In the genomic region with DNA sequence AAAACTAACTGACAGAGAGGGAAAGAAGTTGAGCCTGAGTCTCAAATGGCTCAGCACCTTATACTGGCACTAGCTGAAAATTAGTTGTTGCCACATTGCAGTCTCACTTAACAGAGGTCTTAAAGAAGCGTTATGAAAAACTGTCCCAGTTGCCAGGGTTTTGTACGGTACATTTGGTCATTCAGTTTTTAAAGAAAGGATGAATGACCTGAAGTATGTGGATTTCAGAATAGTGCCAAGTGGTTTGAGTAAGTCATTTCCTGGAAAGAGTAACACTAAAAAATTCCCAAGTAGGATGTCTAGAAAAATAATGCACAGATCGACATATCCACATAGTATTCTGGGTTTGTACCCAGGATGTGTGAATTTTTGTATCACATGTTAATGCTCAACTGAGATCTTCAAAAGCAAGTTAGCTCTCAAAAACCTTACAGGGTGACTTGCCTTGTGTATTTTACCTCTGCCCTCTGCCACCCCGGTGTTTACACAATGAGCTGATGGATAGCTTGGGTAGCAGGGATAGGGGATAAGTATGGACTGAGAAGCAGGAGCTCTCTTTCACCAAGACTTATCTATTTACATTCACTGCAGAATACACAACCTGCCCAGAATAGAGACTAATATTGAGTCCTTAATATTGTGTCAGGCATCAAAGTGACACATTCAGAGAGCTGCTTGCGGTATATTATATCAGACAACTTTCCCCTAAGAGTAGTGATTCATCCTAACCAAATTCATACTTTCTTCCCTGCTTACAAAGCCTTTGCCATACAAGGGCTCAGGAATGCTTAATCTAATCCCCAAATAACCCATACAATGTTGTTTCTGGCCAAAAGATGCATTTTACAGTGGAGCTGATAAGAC, we compare ENCODE assay signal across 18 cellular contexts.
DNase-seq lines count a peak whose midpoint lies in the region; ATAC-seq, FAIRE-seq and TF ChIP-seq lines count a peak whose summit lies in the region.
"Had no signal": no experiment of that assay in that cellular context is flagged by ENCODE, and none has a peak within 500 bp of the region (broad histone marks: within the 10 kb centered on the region; RNA-seq: fewer than 3 reads in every experiment).

No MANE protein-coding gene starts in this region.

- DNase-seq in A549 (ENCODE audit: low read depth in 1 of 2, low spot score in 1 of 2) = no peak
- DNase-seq in LHCN-M2 (ENCODE audit: low read depth) = peak; percentile 73
- no peak for DNase-seq in GM12878 (ENCODE audit: low read depth, low spot score)
- peak; percentile 57 for DNase-seq in left kidney (ENCODE audit: low read depth, low spot score)
- DNase-seq in stimulated activated CD4-positive, alpha-beta T cell treated with anti-CD3 and anti-CD28 coated beads, Interleukin-4, amount 100 ng/mL, for 1 hour = no peak
- DNase-seq in stimulated activated naive B cell treated with anti-CD40 and anti-IgM and Interleukin-4, amounts not matched to agents 10 μg/mL and 1 μg/mL and 100 μg/mL, for 72 hours = no peak
- DNase-seq in GDM1 (lab: John Stamatoyannopoulos, UW) = no peak
- DNase-seq in HAP-1 (ENCODE audit: low spot score in 2 of 2) = no peak
- DNase-seq: activated CD4-positive, alpha-beta T cell treated with anti-CD3 and anti-CD28 coated beads, Interleukin-2, amount 50 U/mL, for 4 hours; activated naive CD8-positive, alpha-beta T cell treated with anti-CD3 and anti-CD28 coated beads for 36 hours; activated T-cell treated with anti-CD3 and anti-CD28 coated beads, Interleukin-2, amount 50 U/mL, for 24 hours; colonic mucosa; erythroblast; KG1; NCI-H1105 treated with DMSO at 0.1 percent for 48 hours; thyroid gland had no signal

- 22% methylated on average over 5 of the region's 5 CpGs for WGBS in A549 (ENCODE audit: missing lambda C conversion rate)
- WGBS in GM12878 (ENCODE audit: insufficient coverage, insufficient replicate concordance, low lambda C conversion rate, missing lambda C conversion rate) = 30% methylated on average over 5 of the region's 5 CpGs

- no peak overlapping the region for H3K4me3 Mint-ChIP-seq in stimulated activated naive B cell treated with anti-CD40 and anti-IgM and Interleukin-4, amounts not matched to agents 10 μg/mL and 1 μg/mL and 100 μg/mL, for 72 hours
- H3K4me3 Mint-ChIP-seq: activated naive CD8-positive, alpha-beta T cell treated with anti-CD3 and anti-CD28 coated beads for 36 hours; activated T-cell treated with anti-CD3 and anti-CD28 coated beads, Interleukin-2, amount 50 U/mL, for 24 hours had no signal

- H3K4me3 ChIP-seq in A549 = no peak overlapping the region
- no peak overlapping the region for H3K4me3 ChIP-seq in GM12878
- no peak overlapping the region for H3K4me3 ChIP-seq in HAP-1
- H3K4me3 ChIP-seq: colonic mucosa, SJCRH30, thyroid gland had no signal

- no peaks in the 10 kb centered on the region for H3K9me3 Mint-ChIP-seq in stimulated activated naive B cell treated with anti-CD40 and anti-IgM and Interleukin-4, amounts not matched to agents 10 μg/mL and 1 μg/mL and 100 μg/mL, for 72 hours

- no peaks in the 10 kb centered on the region for H3K27me3 Mint-ChIP-seq in stimulated activated naive B cell treated with anti-CD40 and anti-IgM and Interleukin-4, amounts not matched to agents 10 μg/mL and 1 μg/mL and 100 μg/mL, for 72 hours
- H3K27me3 Mint-ChIP-seq: activated naive CD8-positive, alpha-beta T cell treated with anti-CD3 and anti-CD28 coated beads for 36 hours; activated T-cell treated with anti-CD3 and anti-CD28 coated beads, Interleukin-2, amount 50 U/mL, for 24 hours had no signal

- no peak overlapping the region for H3K27ac ChIP-seq in A549
- H3K27ac ChIP-seq in GM12878 (ENCODE audit: control insufficient read depth, insufficient read depth) = no peak overlapping the region
- H3K27ac ChIP-seq: colonic mucosa, neutrophil, SJCRH30, thyroid gland had no signal

- H3K4me2 ChIP-seq in A549 (0 out of 3 replicates have a peak overlapping the region, but pooled peaks have one; percentile 5), GM12878 (ENCODE audit: control insufficient read depth, insufficient read depth) (no peak overlapping the region)

- H3K79me2 ChIP-seq in GM12878 (ENCODE audit: control insufficient read depth, insufficient read depth, low read length) = no peaks in the 10 kb centered on the region

- FAIRE-seq in A549 (lab: Jason Lieb, UNC) = no peak
- FAIRE-seq in GM12878 (lab: Jason Lieb, UNC) = no peak

- no peak overlapping the region for H2AFZ ChIP-seq in GM12878 (ENCODE audit: control insufficient read depth, low read depth, low read length)

- in situ Hi-C loops in GM12878 (cut with MboI) = no loop called here
- in situ Hi-C loops in HAP-1 (cut with MboI; ENCODE audit: low sequenced_read_pairs) = no loop called here

- TF ChIP-seq RAD21 in A549 (conservative IDR thresholded peaks at IDR 0.05 in 1 of 2, IDR thresholded peaks at IDR 0.05 in 1 of 2) (no peak), GM12878 (IDR thresholded peaks at IDR 0.05; ENCODE audit: insufficient read depth, low read depth, low read length) (no peak)

- BruUV-seq in GM12878 (replicated peaks; lab: Mats Ljungman, UMichigan) = no TSS peak

- TF ChIP-seq POLR2A in A549 (IDR thresholded peaks at IDR 0.05; ENCODE audit: low read length) (no peak), GM12878 (IDR thresholded peaks at IDR 0.05; ENCODE audit: low read depth, low read length) (no peak)

- no peaks in the 10 kb centered on the region for H3K4me1 Mint-ChIP-seq in stimulated activated naive B cell treated with anti-CD40 and anti-IgM and Interleukin-4, amounts not matched to agents 10 μg/mL and 1 μg/mL and 100 μg/mL, for 72 hours
- H3K4me1 Mint-ChIP-seq: activated naive CD8-positive, alpha-beta T cell treated with anti-CD3 and anti-CD28 coated beads for 36 hours had no signal

- H3K27me3 ChIP-seq in GM12878 (replicated peaks in 1 of 2; ENCODE audit: control insufficient read depth in 2 of 2, insufficient read depth in 2 of 2, low read length in 1 of 2) (no peaks in the 10 kb centered on the region), HAP-1 (ENCODE audit: low read depth) (no peaks in the 10 kb centered on the region)
- H3K27me3 ChIP-seq: colonic mucosa, neutrophil, SJCRH30, thyroid gland had no signal

- H4K20me1 ChIP-seq in GM12878 (ENCODE audit: control insufficient read depth, insufficient read depth) = no peaks in the 10 kb centered on the region

- no peak overlapping the region for H3K9ac ChIP-seq in GM12878 (ENCODE audit: control insufficient read depth, insufficient read depth, low read length)

- H3K27ac Mint-ChIP-seq in stimulated activated naive B cell treated with anti-CD40 and anti-IgM and Interleukin-4, amounts not matched to agents 10 μg/mL and 1 μg/mL and 100 μg/mL, for 72 hours = no peak overlapping the region
- H3K27ac Mint-ChIP-seq: activated naive CD8-positive, alpha-beta T cell treated with anti-CD3 and anti-CD28 coated beads for 36 hours; activated T-cell treated with anti-CD3 and anti-CD28 coated beads, Interleukin-2, amount 50 U/mL, for 24 hours had no signal

- CTCF ChIA-PET in A549 (lab: Yijun Ruan, JAX) = no interaction called here
- CTCF ChIA-PET in GM12878 (lab: Yijun Ruan, JAX) = interaction anchor here (1.1 kb wide), 1 partner anchor 95 kb away, joined by 3 read pairs; no protein-coding TSS in a partner anchor

- no peak for TF ChIP-seq CTCF in A549 (IDR thresholded peaks at IDR 0.05)
- TF ChIP-seq CTCF in GM12878 (IDR thresholded peaks at IDR 0.05 in 2 of 3, conservative IDR thresholded peaks at IDR 0.05 in 1 of 3; ENCODE audit: control insufficient read depth in 2 of 3, extremely low read depth in 1 of 3, insufficient read depth in 1 of 3, low read depth in 3 of 3, low read length in 3 of 3) = no peak

- ATAC-seq in A549 (no peak), GM12878 (peak; percentile 69)
- no peak for ATAC-seq in stimulated activated naive B cell treated with anti-CD40 and anti-IgM and Interleukin-4, amounts not matched to agents 10 μg/mL and 1 μg/mL and 100 μg/mL, for 72 hours (replicated peaks)

- SMC1A ChIA-PET in GM12878 (lab: Charles Lee; ENCODE audit: uncharacterized antibody, unreplicated experiment) = interaction anchor here (1.1 kb wide), 1 partner anchor 8 kb away, joined by 4 read pairs; no protein-coding TSS in a partner anchor

- H3K36me3 ChIP-seq in GM12878 (ENCODE audit: control insufficient read depth in 2 of 2, insufficient read depth in 2 of 2, low read length in 1 of 2) (no peaks in the 10 kb centered on the region), HAP-1 (replicated peaks) (no peaks in the 10 kb centered on the region)
- H3K36me3 ChIP-seq: colonic mucosa, neutrophil, SJCRH30, thyroid gland had no signal

- H3K4me1 ChIP-seq in A549 (no peaks in the 10 kb centered on the region), GM12878 (ENCODE audit: control insufficient read depth, insufficient read depth, low read length) (no peaks in the 10 kb centered on the region), HAP-1 (peaks cover 13% of the 10 kb centered on the region)
- H3K4me1 ChIP-seq: colonic mucosa, thyroid gland had no signal

- POLR2A ChIA-PET in A549 (lab: Yijun Ruan, JAX) (no interaction called here), GM12878 (lab: Charles Lee) (no interaction called here)

- H3K9me3 ChIP-seq in A549 (no peaks in the 10 kb centered on the region), GM12878 (replicated peaks; ENCODE audit: control insufficient read depth, insufficient read depth, low read length) (no peaks in the 10 kb centered on the region), HAP-1 (no peaks in the 10 kb centered on the region)
- H3K9me3 ChIP-seq: colonic mucosa, neutrophil, SJCRH30, thyroid gland had no signal

- intact Hi-C loops in GM12878 (cut with micrococcal nuclease; ENCODE audit: unreplicated experiment) = no loop called here

- H3K36me3 Mint-ChIP-seq in stimulated activated naive B cell treated with anti-CD40 and anti-IgM and Interleukin-4, amounts not matched to agents 10 μg/mL and 1 μg/mL and 100 μg/mL, for 72 hours = no peaks in the 10 kb centered on the region
- H3K36me3 Mint-ChIP-seq: activated naive CD8-positive, alpha-beta T cell treated with anti-CD3 and anti-CD28 coated beads for 36 hours had no signal

- RAD21 ChIA-PET in GM12878 (lab: Charles Lee; ENCODE audit: unreplicated experiment) = no interaction called here

- TF ChIP-seq EP300 in A549 (IDR thresholded peaks at IDR 0.05) (no peak), GM12878 (IDR thresholded peaks at IDR 0.05; ENCODE audit: borderline replicate concordance in 1 of 2, control insufficient read depth in 1 of 2, low read depth in 2 of 2, low read length in 2 of 2) (no peak)

TF ChIP-seq in A549, 52 proteins besides CTCF, POLR2A, EP300 and RAD21 (continues in another document):
- no peak for TF ChIP-seq TP53 (CRISPR knock-in tag; IDR thresholded peaks at IDR 0.05)

TF ChIP-seq in GM12878, 131 proteins besides CTCF, POLR2A, EP300 and RAD21 (continues in another document):
- no peak for TF ChIP-seq CBX3 (IDR thresholded peaks at IDR 0.05; ENCODE audit: borderline replicate concordance, low read depth)
- TF ChIP-seq, protein P1, sequence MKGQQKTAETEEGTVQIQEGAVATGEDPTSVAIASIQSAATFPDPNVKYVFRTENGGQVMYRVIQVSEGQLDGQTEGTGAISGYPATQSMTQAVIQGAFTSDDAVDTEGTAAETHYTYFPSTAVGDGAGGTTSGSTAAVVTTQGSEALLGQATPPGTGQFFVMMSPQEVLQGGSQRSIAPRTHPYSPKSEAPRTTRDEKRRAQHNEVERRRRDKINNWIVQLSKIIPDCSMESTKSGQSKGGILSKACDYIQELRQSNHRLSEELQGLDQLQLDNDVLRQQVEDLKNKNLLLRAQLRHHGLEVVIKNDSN (IDR thresholded peaks at IDR 0.05; ENCODE audit: borderline replicate concordance, extremely low read length, insufficient read depth, low read depth, low read length) = no peak

Comparison
In these comparisons a context has a peak if more than half of its experiments do, and no peak if none do; other contexts are left out.
1. DNase-seq: peak in LHCN-M2 (single experiment) and left kidney (single experiment); none in A549 (0 of 2), GM12878 (single experiment), stimulated activated CD4-positive, alpha-beta T cell treated with anti-CD3 and anti-CD28 coated beads, Interleukin-4, amount 100 ng/mL, for 1 hour (single experiment), stimulated activated naive B cell treated with anti-CD40 and anti-IgM and Interleukin-4, amounts not matched to agents 10 μg/mL and 1 μg/mL and 100 μg/mL, for 72 hours (single experiment), GDM1 (single experiment) and HAP-1 (0 of 2).